2 cellular contexts compared by ENCODE assay signal in genomic region chr4:114146947-114147618, GRCh38.
TF ChIP-seq lines count a peak whose summit lies in the region.

No MANE protein-coding gene starts in this region.

TF ChIP-seq in SK-N-SH, 30 proteins besides CTCF, POLR2A, EP300 and RAD21 (continued from another document):
- TF ChIP-seq ZBTB33 (IDR thresholded peaks at IDR 0.05; ENCODE audit: borderline replicate concordance, low read depth) (no peak), PBX3 (IDR thresholded peaks at IDR 0.05) (no peak), RFX5 (IDR thresholded peaks at IDR 0.05; ENCODE audit: low read length) (no peak), ELF1 (IDR thresholded peaks at IDR 0.05) (no peak), EZH2phosphoT487 (IDR thresholded peaks at IDR 0.05; ENCODE audit: borderline replicate concordance, low read depth) (no peak), POLR2AphosphoS5 (IDR thresholded peaks at IDR 0.05; ENCODE audit: low read depth, low read length) (no peak), TEAD4 (IDR thresholded peaks at IDR 0.05; ENCODE audit: borderline replicate concordance, insufficient read depth) (no peak), FOSL2 (IDR thresholded peaks at IDR 0.05; ENCODE audit: borderline replicate concordance, low read depth) (no peak), NFIC (IDR thresholded peaks at IDR 0.05; ENCODE audit: borderline replicate concordance) (no peak)
TF ChIP-seq in SK-N-SH: peak in this region for 0.

TF ChIP-seq in SK-N-SH treated with all-trans-retinoic acid at 6 μM for 48 hours, 23 proteins besides CTCF, POLR2A, EP300 and RAD21 (continued from another document):
- TF ChIP-seq PATZ1 (CRISPR knock-in tag; IDR thresholded peaks at IDR 0.05; ENCODE audit: borderline replicate concordance) (no peak), ZNF565 (CRISPR knock-in tag; conservative IDR thresholded peaks at IDR 0.05; ENCODE audit: low read depth) (no peak), CSRNP3 (CRISPR knock-in tag; IDR thresholded peaks at IDR 0.05) (no peak), ZC3H10 (CRISPR knock-in tag; IDR thresholded peaks at IDR 0.05) (no peak), OSR1 (CRISPR knock-in tag; IDR thresholded peaks at IDR 0.05) (no peak), TCF4 (CRISPR knock-in tag; IDR thresholded peaks at IDR 0.05; ENCODE audit: borderline replicate concordance) (no peak), POU6F1 (CRISPR knock-in tag; IDR thresholded peaks at IDR 0.05; ENCODE audit: borderline replicate concordance, low read depth) (no peak)
